8 cellular contexts compared by ENCODE assay signal in genomic region chr2:239399404-239399999, GRCh38. TPM values are rescaled to one million over a fixed set of nuclear protein-coding genes. Genes with fewer than 3 reads are reported as not detected.
A peak's percentile ranks its signal among the peaks of the same experiment; 100 is the strongest.
DNase-seq lines count a peak whose midpoint lies in the region; ATAC-seq and TF ChIP-seq lines count a peak whose summit lies in the region.

No MANE protein-coding gene starts in this region.

- no peak for DNase-seq in BJ (ENCODE audit: low read depth)
- DNase-seq in HuH-7.5 (ENCODE audit: low spot score) = peak; percentile 53
- peak; percentile 20 for DNase-seq in T-helper 22 cell (ENCODE audit: low read depth)
- DNase-seq in dedifferentiated amniotic fluid mesenchymal stem cell (ENCODE audit: extremely low spot score) = peak; percentile 14

- peaks cover 10% of the 10 kb centered on the region for H3K4me1 ChIP-seq in mesodermal cell (ENCODE audit: control insufficient read depth, insufficient read depth, low read length, poor library complexity, severe bottlenecking)

- POLR2A ChIA-PET in BJ (lab: Charles Lee) = no interaction called here

- H3K27ac ChIP-seq in mesodermal cell (ENCODE audit: low read depth, low read length, severe bottlenecking) (peak overlapping the region; percentile 30), temporal lobe (ENCODE audit: low read depth, low read length) (peak overlapping the region; percentile 76)

- TF ChIP-seq CTCF in BJ (IDR thresholded peaks at IDR 0.05; ENCODE audit: insufficient read depth, low read depth, low read length) = no peak

- peak overlapping the region; percentile 51 for H3K4me3 ChIP-seq in BJ (ENCODE audit: low read depth, low read length)
- H3K4me3 ChIP-seq in mesodermal cell (ENCODE audit: extremely low read depth, insufficient read depth, low read length, poor library complexity, severe bottlenecking) = peak overlapping the region; percentile 50

- H3K27me3 ChIP-seq in BJ (ENCODE audit: control insufficient read depth, insufficient read depth, low read length) = no peaks in the 10 kb centered on the region

- CTCF ChIA-PET in BJ (lab: Yijun Ruan, JAX) = interaction anchor here (0.6 to 1.8 kb wide), 4 partner anchors 13 to 261 kb away, joined by 3 to 5 read pairs (median 4); no protein-coding TSS in a partner anchor

- WGBS in mesodermal cell (ENCODE audit: insufficient coverage in 2 of 2), 2 experiments = 27 to 63% methylated on average over 2 to 6 of the region's 9 CpGs

- no peaks in the 10 kb centered on the region for H3K9me3 ChIP-seq in mesodermal cell (ENCODE audit: control insufficient read depth, low read length)

- H3K36me3 ChIP-seq in BJ (ENCODE audit: control insufficient read depth, insufficient read depth, low read length) (no peaks in the 10 kb centered on the region), mesodermal cell (ENCODE audit: control insufficient read depth, insufficient read depth, low read length) (no peaks in the 10 kb centered on the region)

- ATAC-seq in GM19035 (IDR thresholded peaks at IDR 0.05; ENCODE audit: unreplicated experiment) (no peak), HG02798 (IDR thresholded peaks at IDR 0.05; ENCODE audit: poor library complexity, unreplicated experiment) (no peak)

RNA-seq across cellular contexts. Expression of gene HDAC4, which starts 1.3 kb away (rescaled TPM):
- 4.4 and 5.3 TPM in 2 replicates for polyA plus RNA-seq in BJ (2011; rRNA removed)
- 9.7 and 14.5 TPM in 2 replicates for polyA minus RNA-seq in BJ (2011; rRNA and poly(A)+ RNA removed)
- polyA plus RNA-seq in mesodermal cell (2013, experiment 1 of 2) = 6.9 TPM
- polyA plus RNA-seq in mesodermal cell (2013, experiment 2 of 2) = 6.3 TPM
- 24.1 TPM for total RNA-seq in temporal lobe
